Comparison of ENCODE assay signal across 15 cellular contexts in genomic region chr2:196468394-196468793, GRCh38.
DNase-seq lines count a peak whose midpoint lies in the region; ATAC-seq and TF ChIP-seq lines count a peak whose summit lies in the region.
"Had no signal": no experiment of that assay in that cellular context is flagged by ENCODE, and none has a peak within 500 bp of the region (broad histone marks: within the 10 kb centered on the region; RNA-seq: fewer than 3 reads in every experiment).

No MANE protein-coding gene starts in this region.

- H3K4me1 Mint-ChIP-seq in activated naive CD4-positive, alpha-beta T cell treated with anti-CD3 and anti-CD28 coated beads, Interleukin-2, amount 10 ng/mL, durations not matched to agents 7 days and 5 days, result no peaks in the 10 kb centered on the region
- H3K4me1 Mint-ChIP-seq in T-helper 2 cell treated with Interferon-gamma antibody and Interleukin-4, amounts not matched to agents 5 μg/mL and 100 μg/mL, for 36 hours (ENCODE audit: low read depth), result no peaks in the 10 kb centered on the region

- no peak for ATAC-seq in HG02884 (IDR thresholded peaks at IDR 0.05; ENCODE audit: unreplicated experiment)

- CTCF ChIA-PET in activated naive CD4-positive, alpha-beta T cell treated with anti-CD3 and anti-CD28 coated beads, Interleukin-2, amount 10 ng/mL, durations not matched to agents 7 days and 5 days (lab: Charles Lee), result no interaction called here

- H3K9me2 ChIP-seq in Karpas-422 (replicated peaks; ENCODE audit: insufficient read depth, low read length), result no peaks in the 10 kb centered on the region

- H3K4me3 ChIP-seq in Karpas-422 (ENCODE audit: low read length) (no peak overlapping the region), choroid plexus epithelial cell (ENCODE audit: low read depth, low read length) (no peak overlapping the region)
- H3K4me3 ChIP-seq: ovary, transverse colon had no signal

- H3K27ac ChIP-seq in Karpas-422 (ENCODE audit: low read length), result no peak overlapping the region
- H3K27ac ChIP-seq: ovary, transverse colon had no signal

- no peaks in the 10 kb centered on the region for H3K9me3 Mint-ChIP-seq in activated naive CD4-positive, alpha-beta T cell treated with anti-CD3 and anti-CD28 coated beads, Interleukin-2, amount 10 ng/mL, durations not matched to agents 7 days and 5 days
- no peaks in the 10 kb centered on the region for H3K9me3 Mint-ChIP-seq in T-helper 2 cell treated with Interferon-gamma antibody and Interleukin-4, amounts not matched to agents 5 μg/mL and 100 μg/mL, for 36 hours
- H3K9me3 Mint-ChIP-seq: activated B cell treated with CpG ODN at 0.5 μM for 24 hours had no signal

- no peak overlapping the region for H3K9ac ChIP-seq in Karpas-422 (ENCODE audit: low read length)

- peak; percentile 23 for TF ChIP-seq CTCF in choroid plexus epithelial cell (conservative IDR thresholded peaks at IDR 0.05; ENCODE audit: low read depth, low read length)

- H3K27me3 Mint-ChIP-seq in activated naive CD4-positive, alpha-beta T cell treated with anti-CD3 and anti-CD28 coated beads, Interleukin-2, amount 10 ng/mL, durations not matched to agents 7 days and 5 days, result peaks cover 9% of the 10 kb centered on the region
- peaks cover 42% of the 10 kb centered on the region for H3K27me3 Mint-ChIP-seq in T-helper 2 cell treated with Interferon-gamma antibody and Interleukin-4, amounts not matched to agents 5 μg/mL and 100 μg/mL, for 36 hours (ENCODE audit: low read depth)

- H3K4me3 Mint-ChIP-seq in activated naive CD4-positive, alpha-beta T cell treated with anti-CD3 and anti-CD28 coated beads, Interleukin-2, amount 10 ng/mL, durations not matched to agents 7 days and 5 days, result no peak overlapping the region
- H3K4me3 Mint-ChIP-seq in T-helper 2 cell treated with Interferon-gamma antibody and Interleukin-4, amounts not matched to agents 5 μg/mL and 100 μg/mL, for 36 hours, result no peak overlapping the region
- H3K4me3 Mint-ChIP-seq: activated B cell treated with CpG ODN at 0.5 μM for 24 hours; activated naive CD8-positive, alpha-beta T cell had no signal

- no peak overlapping the region for H3K4me2 ChIP-seq in Karpas-422 (ENCODE audit: low read depth, low read length, poor library complexity, severe bottlenecking)

- no peaks in the 10 kb centered on the region for H3K36me3 ChIP-seq in Karpas-422 (ENCODE audit: insufficient read depth, low read length)
- H3K36me3 ChIP-seq: ovary, transverse colon had no signal

- H3K9me3 ChIP-seq in Karpas-422 (ENCODE audit: low read length), result no peaks in the 10 kb centered on the region
- H3K9me3 ChIP-seq: ovary, transverse colon had no signal

- no peak overlapping the region for H3K27ac Mint-ChIP-seq in activated naive CD4-positive, alpha-beta T cell treated with anti-CD3 and anti-CD28 coated beads, Interleukin-2, amount 10 ng/mL, durations not matched to agents 7 days and 5 days
- no peak overlapping the region for H3K27ac Mint-ChIP-seq in T-helper 2 cell treated with Interferon-gamma antibody and Interleukin-4, amounts not matched to agents 5 μg/mL and 100 μg/mL, for 36 hours
- H3K27ac Mint-ChIP-seq: activated B cell treated with CpG ODN at 0.5 μM for 24 hours; activated naive CD8-positive, alpha-beta T cell had no signal

- no peak overlapping the region for H2AFZ ChIP-seq in Karpas-422 (ENCODE audit: low read length)

- no peaks in the 10 kb centered on the region for H3K79me2 ChIP-seq in Karpas-422 (ENCODE audit: low read length)

- peaks cover 8% of the 10 kb centered on the region for H3K4me1 ChIP-seq in Karpas-422 (ENCODE audit: low read length)
- H3K4me1 ChIP-seq: transverse colon had no signal

- H3K36me3 Mint-ChIP-seq in activated naive CD4-positive, alpha-beta T cell treated with anti-CD3 and anti-CD28 coated beads, Interleukin-2, amount 10 ng/mL, durations not matched to agents 7 days and 5 days, result no peaks in the 10 kb centered on the region
- no peaks in the 10 kb centered on the region for H3K36me3 Mint-ChIP-seq in T-helper 2 cell treated with Interferon-gamma antibody and Interleukin-4, amounts not matched to agents 5 μg/mL and 100 μg/mL, for 36 hours (ENCODE audit: low read depth)
- H3K36me3 Mint-ChIP-seq: activated naive CD8-positive, alpha-beta T cell had no signal

- H3K27me3 ChIP-seq in Karpas-422 (ENCODE audit: low read length), result no peaks in the 10 kb centered on the region
- H3K27me3 ChIP-seq: ovary, transverse colon had no signal

- peak; percentile 6 for DNase-seq in DMS 273 (lab: John Stamatoyannopoulos, UW; ENCODE audit: unreplicated experiment)
- no peak for DNase-seq in DMS 273 treated with DMSO at 0.1 percent for 48 hours (lab: John Stamatoyannopoulos, UW)
- peak; percentile 60 for DNase-seq in Karpas-422
- no peak for DNase-seq in choroid plexus epithelial cell (ENCODE audit: low read depth)
- DNase-seq in renal cortical epithelial cell (ENCODE audit: low read depth), result peak; percentile 30
- no peak for DNase-seq in activated naive CD4-positive, alpha-beta T cell treated with anti-CD3 and anti-CD28 coated beads, Interleukin-2, amount 10 ng/mL, durations not matched to agents 7 days and 5 days
- no peak for DNase-seq in T-helper 2 cell treated with Interferon-gamma antibody and Interleukin-4, amounts not matched to agents 5 μg/mL and 100 μg/mL, for 36 hours (ENCODE audit: low spot score)
- DNase-seq: 8988T, activated B cell treated with CpG ODN at 0.5 μM for 24 hours, H7, NCI-H146, ovary, transverse colon had no signal

- H4K20me1 ChIP-seq in Karpas-422 (ENCODE audit: insufficient read depth, low read depth, low read length), result no peaks in the 10 kb centered on the region

Comparison
In these comparisons a context has a peak if more than half of its experiments do, and no peak if none do; other contexts are left out.
1. DNase-seq: peak in DMS 273 (single experiment), Karpas-422 (single experiment) and renal cortical epithelial cell (single experiment); none in DMS 273 treated with DMSO at 0.1 percent for 48 hours (single experiment), choroid plexus epithelial cell (single experiment), activated naive CD4-positive, alpha-beta T cell treated with anti-CD3 and anti-CD28 coated beads, Interleukin-2, amount 10 ng/mL, durations not matched to agents 7 days and 5 days (single experiment) and T-helper 2 cell treated with Interferon-gamma antibody and Interleukin-4, amounts not matched to agents 5 μg/mL and 100 μg/mL, for 36 hours (single experiment).